In the genomic region with DNA sequence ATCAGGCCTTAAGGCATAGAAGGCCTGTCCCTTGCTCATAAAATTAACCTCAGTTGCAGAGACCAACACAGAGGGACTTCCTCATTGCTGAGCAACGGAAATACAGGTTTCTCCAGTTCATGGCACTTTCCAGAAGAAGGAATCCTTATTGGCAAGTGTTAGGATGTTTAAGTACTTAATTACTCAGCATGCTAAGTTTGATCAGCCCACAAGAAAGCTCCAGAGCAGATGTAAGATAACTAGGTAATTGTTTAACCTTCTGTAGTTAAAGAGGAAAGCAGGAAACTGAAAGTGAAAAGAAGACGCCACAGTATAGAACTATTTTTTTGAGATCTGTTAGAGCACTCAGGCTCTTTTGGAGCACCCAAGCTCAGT, we compare ENCODE assay signal across 1 cellular context.
TF ChIP-seq lines count a peak whose summit lies in the region.

No MANE protein-coding gene starts in this region.

TF ChIP-seq in GM23338, 12 proteins besides CTCF, POLR2A, EP300 and RAD21 (continued from another document):
- TF ChIP-seq ZNF462 (CRISPR knock-in tag; IDR thresholded peaks at IDR 0.05) (no peak), EZH2 (IDR thresholded peaks at IDR 0.05; ENCODE audit: low read depth, unreplicated experiment) (no peak), JUNB (IDR thresholded peaks at IDR 0.05; ENCODE audit: unreplicated experiment) (no peak), NANOG (IDR thresholded peaks at IDR 0.05; ENCODE audit: borderline replicate concordance) (no peak), ZNF114 (CRISPR knock-in tag; IDR thresholded peaks at IDR 0.05) (no peak), ZNF331 (CRISPR knock-in tag; IDR thresholded peaks at IDR 0.05; ENCODE audit: low read depth) (no peak)
- TF ChIP-seq, protein P1, sequence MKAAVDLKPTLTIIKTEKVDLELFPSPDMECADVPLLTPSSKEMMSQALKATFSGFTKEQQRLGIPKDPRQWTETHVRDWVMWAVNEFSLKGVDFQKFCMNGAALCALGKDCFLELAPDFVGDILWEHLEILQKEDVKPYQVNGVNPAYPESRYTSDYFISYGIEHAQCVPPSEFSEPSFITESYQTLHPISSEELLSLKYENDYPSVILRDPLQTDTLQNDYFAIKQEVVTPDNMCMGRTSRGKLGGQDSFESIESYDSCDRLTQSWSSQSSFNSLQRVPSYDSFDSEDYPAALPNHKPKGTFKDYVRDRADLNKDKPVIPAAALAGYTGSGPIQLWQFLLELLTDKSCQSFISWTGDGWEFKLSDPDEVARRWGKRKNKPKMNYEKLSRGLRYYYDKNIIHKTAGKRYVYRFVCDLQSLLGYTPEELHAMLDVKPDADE (IDR thresholded peaks at IDR 0.05), result no peak
